1 cellular context compared by ENCODE assay signal in the genomic region with DNA sequence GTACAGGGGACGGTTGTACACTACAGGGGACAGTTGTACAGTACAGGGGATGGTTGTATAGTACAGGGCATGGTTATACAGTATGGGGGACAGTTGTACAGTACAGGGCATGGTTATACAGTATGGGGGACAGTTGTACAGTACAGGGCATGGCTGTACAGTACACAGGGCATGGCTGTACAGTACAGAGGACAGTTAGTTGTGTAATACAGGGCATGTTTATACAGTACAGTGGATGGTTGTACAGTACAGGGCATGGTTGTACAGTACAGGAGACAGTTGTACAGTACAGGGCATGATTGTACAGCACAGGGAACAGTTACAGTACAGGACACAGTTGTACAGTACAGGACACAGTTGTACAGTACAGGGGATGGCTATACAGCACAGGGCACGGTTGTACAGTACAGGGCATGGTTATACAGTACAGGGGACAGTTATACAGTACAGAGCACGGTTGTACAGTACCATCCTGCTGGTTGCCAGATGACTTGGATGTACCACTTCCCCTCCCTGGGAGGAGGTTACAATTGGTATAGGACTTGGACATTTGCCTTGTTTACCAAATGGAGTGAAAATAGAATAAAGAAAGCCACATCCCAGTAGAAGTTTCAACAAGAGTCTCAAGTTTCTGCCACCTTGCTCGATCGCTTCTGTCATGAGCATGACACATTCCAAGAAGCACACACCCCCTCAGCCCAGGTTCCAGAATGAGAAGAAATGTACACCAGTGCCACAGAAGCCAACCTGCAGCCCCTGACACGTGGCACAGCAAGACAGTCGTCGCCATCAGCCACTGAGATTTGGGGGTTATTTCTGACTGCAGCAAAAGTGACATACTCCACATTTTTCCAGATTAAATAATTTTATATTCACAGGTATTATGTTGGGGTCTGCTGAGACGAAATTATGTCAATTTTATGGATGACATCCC.
A peak's percentile ranks its signal among the peaks of the same experiment; 100 is the strongest.
TF ChIP-seq lines count a peak whose summit lies in the region.

No MANE protein-coding gene starts in this region.

TF ChIP-seq in HepG2, 621 proteins besides CTCF, POLR2A, EP300 and RAD21:
- TF ChIP-seq SMARCC2 (IDR thresholded peaks at IDR 0.05) (no peak), GTF3A (CRISPR knock-in tag; conservative IDR thresholded peaks at IDR 0.05) (no peak), ZNF879 (CRISPR knock-in tag; IDR thresholded peaks at IDR 0.05) (no peak), CEBPB (IDR thresholded peaks at IDR 0.05; ENCODE audit: borderline replicate concordance, low read depth, low read length) (0 out of 2 replicates have a peak, but pooled peaks have one; percentile 4), ZNF34 (CRISPR knock-in tag; IDR thresholded peaks at IDR 0.05; ENCODE audit: borderline replicate concordance) (no peak), ZNF652 (CRISPR knock-in tag; IDR thresholded peaks at IDR 0.05; ENCODE audit: borderline replicate concordance, low read depth) (no peak), GATAD2A (CRISPR knock-in tag; IDR thresholded peaks at IDR 0.05) (no peak)
- TF ChIP-seq, protein P1, sequence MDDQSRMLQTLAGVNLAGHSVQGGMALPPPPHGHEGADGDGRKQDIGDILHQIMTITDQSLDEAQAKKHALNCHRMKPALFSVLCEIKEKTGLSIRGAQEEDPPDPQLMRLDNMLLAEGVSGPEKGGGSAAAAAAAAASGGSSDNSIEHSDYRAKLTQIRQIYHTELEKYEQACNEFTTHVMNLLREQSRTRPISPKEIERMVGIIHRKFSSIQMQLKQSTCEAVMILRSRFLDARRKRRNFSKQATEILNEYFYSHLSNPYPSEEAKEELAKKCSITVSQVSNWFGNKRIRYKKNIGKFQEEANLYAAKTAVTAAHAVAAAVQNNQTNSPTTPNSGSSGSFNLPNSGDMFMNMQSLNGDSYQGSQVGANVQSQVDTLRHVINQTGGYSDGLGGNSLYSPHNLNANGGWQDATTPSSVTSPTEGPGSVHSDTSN (CRISPR knock-in tag; IDR thresholded peaks at IDR 0.05; ENCODE audit: borderline replicate concordance): no peak
- TF ChIP-seq, protein P2, sequence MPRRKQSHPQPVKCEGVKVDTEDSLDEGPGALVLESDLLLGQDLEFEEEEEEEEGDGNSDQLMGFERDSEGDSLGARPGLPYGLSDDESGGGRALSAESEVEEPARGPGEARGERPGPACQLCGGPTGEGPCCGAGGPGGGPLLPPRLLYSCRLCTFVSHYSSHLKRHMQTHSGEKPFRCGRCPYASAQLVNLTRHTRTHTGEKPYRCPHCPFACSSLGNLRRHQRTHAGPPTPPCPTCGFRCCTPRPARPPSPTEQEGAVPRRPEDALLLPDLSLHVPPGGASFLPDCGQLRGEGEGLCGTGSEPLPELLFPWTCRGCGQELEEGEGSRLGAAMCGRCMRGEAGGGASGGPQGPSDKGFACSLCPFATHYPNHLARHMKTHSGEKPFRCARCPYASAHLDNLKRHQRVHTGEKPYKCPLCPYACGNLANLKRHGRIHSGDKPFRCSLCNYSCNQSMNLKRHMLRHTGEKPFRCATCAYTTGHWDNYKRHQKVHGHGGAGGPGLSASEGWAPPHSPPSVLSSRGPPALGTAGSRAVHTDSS (CRISPR knock-in tag; conservative IDR thresholded peaks at IDR 0.05): no peak
- TF ChIP-seq, protein P3, sequence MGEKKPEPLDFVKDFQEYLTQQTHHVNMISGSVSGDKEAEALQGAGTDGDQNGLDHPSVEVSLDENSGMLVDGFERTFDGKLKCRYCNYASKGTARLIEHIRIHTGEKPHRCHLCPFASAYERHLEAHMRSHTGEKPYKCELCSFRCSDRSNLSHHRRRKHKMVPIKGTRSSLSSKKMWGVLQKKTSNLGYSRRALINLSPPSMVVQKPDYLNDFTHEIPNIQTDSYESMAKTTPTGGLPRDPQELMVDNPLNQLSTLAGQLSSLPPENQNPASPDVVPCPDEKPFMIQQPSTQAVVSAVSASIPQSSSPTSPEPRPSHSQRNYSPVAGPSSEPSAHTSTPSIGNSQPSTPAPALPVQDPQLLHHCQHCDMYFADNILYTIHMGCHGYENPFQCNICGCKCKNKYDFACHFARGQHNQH (CRISPR knock-in tag; IDR thresholded peaks at IDR 0.05): peak; percentile 90; the same call in 1 of the 2 replicates
